Comparison of ENCODE assay signal across 27 cellular contexts in genomic region chr7:43701929-43702328, GRCh38.
"Had no signal": no experiment of that assay in that cellular context is flagged by ENCODE, and none has a peak within 500 bp of the region (broad histone marks: within the 10 kb centered on the region; RNA-seq: fewer than 3 reads in every experiment).

No MANE protein-coding gene starts in this region.

- H3K4me1 ChIP-seq: tibial artery, upper lobe of right lung had no signal

- H3K9me3 ChIP-seq: esophagus muscularis mucosa, heart left ventricle, right atrium auricular region, suprapubic skin, tibial artery, upper lobe of right lung had no signal

- H3K27me3 ChIP-seq: brain microvascular endothelial cell, esophagus muscularis mucosa, foreskin keratinocyte, heart left ventricle, right atrium auricular region, suprapubic skin, tibial artery, upper lobe of right lung had no signal

- H3K27ac ChIP-seq: brain microvascular endothelial cell, esophagus muscularis mucosa, foreskin keratinocyte, heart left ventricle, right atrium auricular region, suprapubic skin, tibial artery, upper lobe of right lung, WERI-Rb-1 had no signal

- ATAC-seq: activated CD8-positive, alpha-beta T cell treated with anti-CD3 and anti-CD28 coated beads for 36 hours; foreskin keratinocyte; heart left ventricle; left colon; natural killer cell treated with Interleukin-12 subunit alpha and Interleukin-12 subunit beta and Interleukin-15 and Interleukin-18, amount 100 ng/mL, for 72 hours; T-helper 17 cell; upper lobe of right lung had no signal

- H3K27me3 Mint-ChIP-seq: activated CD4-positive, alpha-beta T cell treated with anti-CD3 and anti-CD28 coated beads, Interleukin-2, amount 10 ng/mL, durations not matched to agents 24 days and 14 days; activated CD8-positive, alpha-beta T cell treated with anti-CD3 and anti-CD28 coated beads for 36 hours; activated naive CD8-positive, alpha-beta T cell treated with anti-CD3 and anti-CD28 coated beads, Interleukin-2, amount 10 ng/mL, durations not matched to agents 7 days and 5 days; natural killer cell treated with Interleukin-12 subunit alpha and Interleukin-12 subunit beta and Interleukin-15 and Interleukin-18, amount 100 ng/mL, for 72 hours; T-helper 17 cell had no signal

- H3K36me3 ChIP-seq: brain microvascular endothelial cell, right atrium auricular region, upper lobe of right lung had no signal

- H3K27ac Mint-ChIP-seq: activated CD4-positive, alpha-beta T cell treated with anti-CD3 and anti-CD28 coated beads, Interleukin-2, amount 10 ng/mL, durations not matched to agents 24 days and 14 days; activated CD8-positive, alpha-beta T cell treated with anti-CD3 and anti-CD28 coated beads for 36 hours; activated naive CD4-positive, alpha-beta T cell treated with anti-CD3 and anti-CD28 coated beads for 36 hours; activated naive CD8-positive, alpha-beta T cell treated with anti-CD3 and anti-CD28 coated beads, Interleukin-2, amount 10 ng/mL, durations not matched to agents 7 days and 5 days had no signal

- H3K4me3 Mint-ChIP-seq: activated CD4-positive, alpha-beta T cell treated with anti-CD3 and anti-CD28 coated beads, Interleukin-2, amount 10 ng/mL, durations not matched to agents 24 days and 14 days; activated CD8-positive, alpha-beta T cell treated with anti-CD3 and anti-CD28 coated beads for 36 hours; activated naive CD4-positive, alpha-beta T cell treated with anti-CD3 and anti-CD28 coated beads for 36 hours; activated naive CD8-positive, alpha-beta T cell treated with anti-CD3 and anti-CD28 coated beads, Interleukin-2, amount 10 ng/mL, durations not matched to agents 7 days and 5 days; immature natural killer cell; T-helper 17 cell had no signal

- H3K4me3 ChIP-seq: esophagus muscularis mucosa, heart left ventricle, right atrium auricular region, suprapubic skin, tibial artery, upper lobe of right lung had no signal

- DNase-seq: activated CD4-positive, alpha-beta T cell treated with anti-CD3 and anti-CD28 coated beads, Interleukin-2, amount 10 ng/mL, durations not matched to agents 24 days and 14 days; activated CD4-positive, CD25-positive, alpha-beta regulatory T cell treated with anti-CD3 and anti-CD28 coated beads, Interleukin-2, amount 50 U/mL, for 72 hours; activated CD8-positive, alpha-beta T cell treated with anti-CD3 and anti-CD28 coated beads for 36 hours; activated effector memory CD4-positive, alpha-beta T cell treated with anti-CD3 and anti-CD28 coated beads, Interleukin-2, amount 50 U/mL, for 16 hours; activated naive CD4-positive, alpha-beta T cell treated with anti-CD3 and anti-CD28 coated beads for 36 hours; activated naive CD8-positive, alpha-beta T cell treated with anti-CD3 and anti-CD28 coated beads, Interleukin-2, amount 10 ng/mL, durations not matched to agents 7 days and 5 days; amniotic stem cell; brain microvascular endothelial cell; cortex of kidney; foreskin keratinocyte; heart left ventricle; hypothalamus; immature natural killer cell; kidney; left colon; stimulated activated CD4-positive, alpha-beta T cell treated with anti-CD3 and anti-CD28 coated beads, Interleukin-15, amount 100 ng/mL, for 24 hours; stimulated activated CD4-positive, alpha-beta T cell treated with anti-CD3 and anti-CD28 coated beads, Interleukin-2, amount 100 ng/mL, for 24 hours; stimulated activated naive CD4-positive, alpha-beta T cell; T-helper 17 cell; T1000; tibial artery; upper lobe of right lung; WERI-Rb-1 had no signal

- H3K9me3 Mint-ChIP-seq: activated CD8-positive, alpha-beta T cell treated with anti-CD3 and anti-CD28 coated beads for 36 hours; activated naive CD4-positive, alpha-beta T cell treated with anti-CD3 and anti-CD28 coated beads for 36 hours; natural killer cell treated with Interleukin-12 subunit alpha and Interleukin-12 subunit beta and Interleukin-15 and Interleukin-18, amount 100 ng/mL, for 72 hours had no signal
